Comparison of ENCODE assay signal across 24 cellular contexts in the genomic region with DNA sequence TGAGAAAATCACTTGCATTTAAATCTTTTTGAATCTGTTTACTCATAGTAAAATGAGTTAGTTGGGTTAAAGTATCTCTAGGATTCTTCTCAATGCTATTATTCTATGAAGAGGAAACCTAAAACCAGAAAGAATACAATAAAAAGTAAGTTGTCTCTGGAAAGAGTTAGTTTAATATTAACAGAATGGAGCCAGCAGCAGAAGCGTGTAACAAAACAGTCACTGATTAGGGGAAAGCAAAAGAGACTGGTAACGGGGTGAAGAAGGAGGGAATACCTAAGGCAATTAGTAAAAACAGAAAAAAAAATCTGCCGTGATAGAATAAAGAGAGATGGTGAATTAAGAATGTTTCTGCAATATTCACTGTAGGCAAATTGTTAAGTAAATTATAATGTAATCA.
DNase-seq lines count a peak whose midpoint lies in the region; ATAC-seq, FAIRE-seq and TF ChIP-seq lines count a peak whose summit lies in the region.
"Had no signal": no experiment of that assay in that cellular context is flagged by ENCODE, and none has a peak within 500 bp of the region (broad histone marks: within the 10 kb centered on the region; RNA-seq: fewer than 3 reads in every experiment).

No MANE protein-coding gene starts in this region.

- H3K27ac ChIP-seq in A673 (ENCODE audit: low read depth, low read length, poor library complexity, severe bottlenecking): peak overlapping the region; percentile 43
- H3K27ac ChIP-seq in IMR-90 (ENCODE audit: insufficient read depth, low read length): peak overlapping the region; percentile 57; the same call in 1 of the 2 replicates
- no peak overlapping the region for H3K27ac ChIP-seq in kidney (ENCODE audit: low read depth in 2 of 2, low read length in 2 of 2)
- H3K27ac ChIP-seq: HL-60, KMS-11, SJCRH30 had no signal

- intact Hi-C loops in A673 (cut with micrococcal nuclease; ENCODE audit: unreplicated experiment) (no loop called here), IMR-90 (cut with micrococcal nuclease) (no loop called here), kidney (cut with DNase I) (no loop called here), head of caudate nucleus (cut with DNase I) (no loop called here)

- H3K9me1 ChIP-seq in IMR-90 (ENCODE audit: insufficient read depth, low read length): no peaks in the 10 kb centered on the region

- H2BK120ac ChIP-seq in IMR-90 (ENCODE audit: low read depth, low read length): 0 out of 2 replicates have a peak overlapping the region, but pooled peaks have one; percentile 5

- no peak overlapping the region for H2BK15ac ChIP-seq in IMR-90 (ENCODE audit: low read depth, low read length)

- no peak overlapping the region for H2AK5ac ChIP-seq in IMR-90 (ENCODE audit: low read depth, low read length)

- H2BK20ac ChIP-seq in IMR-90 (ENCODE audit: low read depth, low read length): no peak overlapping the region

- no peaks in the 10 kb centered on the region for H3K27me3 Mint-ChIP-seq in nephron (ENCODE audit: low read depth)
- H3K27me3 Mint-ChIP-seq: CD4-positive, CD25-positive, alpha-beta regulatory T cell had no signal

- H3K4me1 Mint-ChIP-seq in nephron: no peaks in the 10 kb centered on the region

- H3K23ac ChIP-seq in IMR-90 (ENCODE audit: low read depth, low read length): no peak overlapping the region; the same call in 1 of the 2 replicates

- CTCF ChIA-PET in A673 (lab: Charles Lee): interaction anchor here (0.7 kb wide), 1 partner anchor 8 kb away, joined by 3 read pairs; no protein-coding TSS in a partner anchor
- CTCF ChIA-PET in IMR-90 (lab: Yijun Ruan, JAX): no interaction called here

- TF ChIP-seq POLR2A in IMR-90 (IDR thresholded peaks at IDR 0.05; ENCODE audit: low read depth, low read length): no peak

- H4K20me1 ChIP-seq in IMR-90 (ENCODE audit: insufficient read depth, low read length): no peaks in the 10 kb centered on the region

- H3K4me3 ChIP-seq in A673 (ENCODE audit: low read depth, low read length, poor library complexity, severe bottlenecking) (no peak overlapping the region), IMR-90 (ENCODE audit: insufficient read depth, low read depth, low read length) (no peak overlapping the region), kidney (ENCODE audit: low read length in 2 of 2) (no peak overlapping the region)
- H3K4me3 ChIP-seq: GM12878, SJCRH30 had no signal

- dilution Hi-C loops in IMR-90 (cut with HindIII; ENCODE audit: low sequenced_read_pairs, unreplicated experiment): no loop called here

- ATAC-seq in IMR-90 (ENCODE audit: low read depth): no peak
- ATAC-seq in GM18519 (IDR thresholded peaks at IDR 0.05; ENCODE audit: low FRiP score, unreplicated experiment): no peak
- ATAC-seq: GM12878, Panc1 had no signal

- H3K27me3 ChIP-seq in A673 (replicated peaks; ENCODE audit: insufficient read depth, low read depth, low read length, poor library complexity) (no peaks in the 10 kb centered on the region), IMR-90 (ENCODE audit: control insufficient read depth, insufficient read depth, low read length) (no peaks in the 10 kb centered on the region)
- H3K27me3 ChIP-seq: BE2C, SJCRH30 had no signal

- POLR2A ChIA-PET in A673 (lab: Charles Lee; ENCODE audit: low non-redundant PET) (no interaction called here), IMR-90 (lab: Charles Lee; ENCODE audit: unreplicated experiment) (interaction anchor here (0.6 kb wide), 1 partner anchor 247 kb away, joined by 4 read pairs; no protein-coding TSS in a partner anchor)

- no peak overlapping the region for H3K4ac ChIP-seq in IMR-90 (ENCODE audit: low read depth, low read length)

- H3K4me2 ChIP-seq in IMR-90 (ENCODE audit: low read depth, low read length): peak overlapping the region; percentile 90
- H3K4me2 ChIP-seq: KMS-11 had no signal

- TF ChIP-seq CTCF in A673 (conservative IDR thresholded peaks at IDR 0.05; ENCODE audit: low read depth, low read length) (no peak), IMR-90 (conservative IDR thresholded peaks at IDR 0.05; ENCODE audit: low read depth, low read length) (no peak), kidney (IDR thresholded peaks at IDR 0.05; ENCODE audit: borderline replicate concordance, extremely low read depth, insufficient read depth) (no peak), nephron (IDR thresholded peaks at IDR 0.05; ENCODE audit: unreplicated experiment in 3 of 3) (no peak)

- no peak overlapping the region for H3K14ac ChIP-seq in IMR-90 (replicated peaks; ENCODE audit: low read depth, low read length)

- H2BK5ac ChIP-seq in IMR-90 (ENCODE audit: low read depth, low read length, poor library complexity, severe bottlenecking): peak overlapping the region; percentile 25

- H2AFZ ChIP-seq in IMR-90 (replicated peaks; ENCODE audit: low read length, poor library complexity): no peak overlapping the region

- peak overlapping the region; percentile 50 to 78 (median 71) for H3K27ac Mint-ChIP-seq in nephron

- no peak overlapping the region; the same call in 1 of the 2 replicates for H3K56ac ChIP-seq in IMR-90 (ENCODE audit: extremely low read depth, insufficient read depth, low read length)

- no peak overlapping the region for H2AK9ac ChIP-seq in IMR-90 (replicated peaks; ENCODE audit: low read depth, low read length, poor library complexity)

- H3K36me3 ChIP-seq in A673 (ENCODE audit: insufficient read depth, low read length, poor library complexity, severe bottlenecking): peaks cover 98% of the 10 kb centered on the region
- peaks cover 5% of the 10 kb centered on the region for H3K36me3 ChIP-seq in IMR-90 (ENCODE audit: control insufficient read depth, insufficient read depth, low read length)
- H3K36me3 ChIP-seq in kidney (ENCODE audit: control insufficient read depth in 1 of 2, insufficient read depth in 2 of 2, low read length in 2 of 2): peaks cover under 1 to 6% of the 10 kb centered on the region in 2 donors
- H3K36me3 ChIP-seq: BE2C had no signal

- 100% methylated on average over 1 of the region's 3 CpGs; no CpG with 5 or more reads in 1 of the 2 experiments for WGBS in IMR-90 (ENCODE audit: extremely low coverage in 2 of 2, insufficient read length in 1 of 2), 2 experiments

- no peak for TF ChIP-seq RAD21 in IMR-90 (IDR thresholded peaks at IDR 0.05; ENCODE audit: low read length)

- in situ Hi-C loops in IMR-90 (cut with MboI; ENCODE audit: low sequenced_read_pairs): no loop called here

- H3K9me3 ChIP-seq in A673 (ENCODE audit: low read depth, low read length, poor library complexity, severe bottlenecking) (no peaks in the 10 kb centered on the region), IMR-90 (ENCODE audit: control insufficient read depth, insufficient read depth, low read length) (no peaks in the 10 kb centered on the region), kidney (ENCODE audit: control insufficient read depth in 1 of 2, low read length in 2 of 2) (no peaks in the 10 kb centered on the region)
- H3K9me3 ChIP-seq: BE2C, SJCRH30 had no signal

- no peak overlapping the region for H3K9ac ChIP-seq in IMR-90 (ENCODE audit: low read depth, low read length)
- no peak overlapping the region for H3K9ac ChIP-seq in kidney (ENCODE audit: low read length in 2 of 2)
- H3K9ac ChIP-seq: KMS-11 had no signal

- H3K4me3 Mint-ChIP-seq in nephron: no peak overlapping the region
- H3K4me3 Mint-ChIP-seq: CD4-positive, CD25-positive, alpha-beta regulatory T cell had no signal

- H4K5ac ChIP-seq in IMR-90 (ENCODE audit: low read depth, low read length): no peak overlapping the region; the same call in 1 of the 2 replicates

- H4K8ac ChIP-seq in IMR-90 (ENCODE audit: low read depth in 2 of 2, low read length in 2 of 2): peak overlapping the region in 1 of 2 experiments; percentile 34; a peak in 1 of 4 replicates

- DNase-seq in A673 (ENCODE audit: low spot score) (no peak), IMR-90 (no peak), kidney (no peak), head of caudate nucleus (no peak)
- DNase-seq in stimulated activated CD4-positive, alpha-beta T cell treated with anti-CD3 and anti-CD28 coated beads, Interleukin-15, amount 100 ng/mL, for 24 hours: no peak
- DNase-seq: BE2C; CD4-positive, CD25-positive, alpha-beta regulatory T cell; DND-41; GOT3; HCEC 1CT; NCI-H1105; NCI-H146; NCI-H2029; NCI-H226; NCI-H524; NCI-H774; NK-92 treated with Interleukin-12 subunit alpha and Interleukin-12 subunit beta, amount 100 ng/mL, for 24 hours; SJCRH30 had no signal

- H4K91ac ChIP-seq in IMR-90 (ENCODE audit: insufficient read depth, low read depth, low read length): no peak overlapping the region

- H3K18ac ChIP-seq in IMR-90 (ENCODE audit: low read depth, low read length): peak overlapping the region; percentile 90; the same call in 1 of the 2 replicates

- H3K36me3 Mint-ChIP-seq in nephron (ENCODE audit: low read depth): peaks cover 49% of the 10 kb centered on the region

- H3K79me1 ChIP-seq in IMR-90 (ENCODE audit: low read depth in 1 of 2, low read length in 2 of 2): peaks cover 5 to 10% of the 10 kb centered on the region in 2 experiments; a peak in 2 of 4 replicates

- H3K9me3 Mint-ChIP-seq in nephron: no peaks in the 10 kb centered on the region
- H3K9me3 Mint-ChIP-seq: CD4-positive, CD25-positive, alpha-beta regulatory T cell had no signal

- peaks cover 3% of the 10 kb centered on the region for H3K4me1 ChIP-seq in A673 (ENCODE audit: insufficient read depth, low read length, poor library complexity, severe bottlenecking)
- H3K4me1 ChIP-seq in IMR-90 (ENCODE audit: control insufficient read depth, insufficient read depth, low read length): peaks cover 11% of the 10 kb centered on the region
- peaks cover 0 to 6% of the 10 kb centered on the region in 2 donors for H3K4me1 ChIP-seq in kidney (ENCODE audit: control insufficient read depth in 1 of 2, insufficient read depth in 1 of 2, low read depth in 1 of 2, low read length in 2 of 2)
- H3K4me1 ChIP-seq: BE2C, SJCRH30 had no signal

- BruUV-seq in A673 (replicated peaks; lab: Mats Ljungman, UMichigan) (no TSS peak), IMR-90 (replicated peaks; lab: Mats Ljungman, UMichigan) (no TSS peak)

- FAIRE-seq in kidney (lab: Jason Lieb, UNC): peak; percentile 38

TF ChIP-seq in IMR-90, 13 proteins besides CTCF, POLR2A, EP300 and RAD21:
- TF ChIP-seq RFX5 (IDR thresholded peaks at IDR 0.05; ENCODE audit: low read depth, low read length) (no peak), CHD1 (IDR thresholded peaks at IDR 0.05; ENCODE audit: low read depth, low read length) (no peak), NFE2L2 (IDR thresholded peaks at IDR 0.05; ENCODE audit: low read depth, low read length) (no peak), FOS (IDR thresholded peaks at IDR 0.05; ENCODE audit: low read depth, low read length) (no peak)

Comparison
In these comparisons a context has a peak if more than half of its experiments do, and no peak if none do; other contexts are left out.
1. H3K27ac ChIP-seq: peak in A673 (single experiment) and IMR-90 (single experiment); none in kidney (0 of 2).